Comparison of ENCODE assay signal across 8 cellular contexts in genomic region chr18:35289293-35290069, GRCh38. TPM values are rescaled to one million over a fixed set of nuclear protein-coding genes. Genes with fewer than 3 reads are reported as not detected.
DNase-seq lines count a peak whose midpoint lies in the region; ATAC-seq, FAIRE-seq and TF ChIP-seq lines count a peak whose summit lies in the region.

No MANE protein-coding gene starts in this region.

- peak overlapping the region; percentile 97 for H3K27ac Mint-ChIP-seq in glutamatergic neuron (ENCODE audit: unreplicated experiment)

- peak overlapping the region; percentile 35 to 85 (median 64) for H3K27ac ChIP-seq in pancreas

- intact Hi-C loops in pancreas (cut with DNase I), result no loop called here

- no peak for FAIRE-seq in pancreas (lab: Jason Lieb, UNC)

- H3K36me3 ChIP-seq in ES-I3 (ENCODE audit: insufficient read depth, low read length) (no peaks in the 10 kb centered on the region), pancreas (no peaks in the 10 kb centered on the region)

- peak; percentile 45 for ATAC-seq in GM21717 (IDR thresholded peaks at IDR 0.05; ENCODE audit: unreplicated experiment)
- ATAC-seq in pancreas, result peak; percentile 51 to 73 (median 64)
- no peak for ATAC-seq in GM18861 (IDR thresholded peaks at IDR 0.05; ENCODE audit: unreplicated experiment)

- H3K4me3 ChIP-seq in Jurkat, Clone E6-1 (ENCODE audit: low read length), result peak overlapping the region; percentile 96
- H3K4me3 ChIP-seq in pancreas, result peak overlapping the region; percentile 47 to 90 (median 71)

- H3K36me3 Mint-ChIP-seq in glutamatergic neuron (ENCODE audit: unreplicated experiment), result peaks cover 4% of the 10 kb centered on the region

- no peak for DNase-seq in Jurkat, Clone E6-1 (ENCODE audit: low read depth, low spot score)
- DNase-seq in activated naive CD4-positive, alpha-beta T cell treated with Interleukin-2 at 50 U/mL for 16 hours, result peak; percentile 30
- no peak for DNase-seq in glutamatergic neuron
- DNase-seq in pancreas, result peak in 2 of 6 donors; percentile 23 to 31
- no peak for DNase-seq in GM20000 (ENCODE audit: low spot score)

- H3K27me3 Mint-ChIP-seq in glutamatergic neuron (ENCODE audit: unreplicated experiment), result peaks cover 8% of the 10 kb centered on the region

- peaks cover 10% of the 10 kb centered on the region for H3K9me3 Mint-ChIP-seq in glutamatergic neuron (ENCODE audit: unreplicated experiment)

- H3K4me1 Mint-ChIP-seq in glutamatergic neuron (ENCODE audit: low read depth, unreplicated experiment), result peaks cover 6% of the 10 kb centered on the region

- no peaks in the 10 kb centered on the region for H3K27me3 ChIP-seq in pancreas

- H3K9me3 ChIP-seq in ES-I3 (ENCODE audit: control insufficient read depth, insufficient read depth, low read length), result peaks cover 8% of the 10 kb centered on the region; the same call in 1 of the 2 replicates
- H3K9me3 ChIP-seq in pancreas, result no peaks in the 10 kb centered on the region

- 3 to 4% methylated on average over 14 of the region's 14 CpGs for WGBS in pancreas, 2 donors

- TF ChIP-seq CTCF in glutamatergic neuron (IDR thresholded peaks at IDR 0.05; ENCODE audit: partially characterized antibody, unreplicated experiment) (no peak), pancreas (IDR thresholded peaks at IDR 0.05) (no peak), GM20000 (IDR thresholded peaks at IDR 0.05; ENCODE audit: extremely low read depth, missing control alignments) (no peak)

- H3K4me3 Mint-ChIP-seq in glutamatergic neuron (ENCODE audit: unreplicated experiment), result peak overlapping the region; percentile 100

- H3K4me1 ChIP-seq in ES-I3 (ENCODE audit: insufficient read depth, low read length) (no peaks in the 10 kb centered on the region), pancreas (peaks cover 0 to 8% (median 7%) of the 10 kb centered on the region in 3 donors)

- H3K9ac ChIP-seq in ES-I3 (ENCODE audit: low read depth, low read length), result peak overlapping the region; percentile 92

RNA-seq across cellular contexts. Expression of gene ZSCAN30, which starts 0.5 kb away (rescaled TPM):
- polyA plus RNA-seq in Jurkat, Clone E6-1 (2012; ENCODE audit: insufficient read depth, insufficient read length), result 8.1 TPM
- total RNA-seq in glutamatergic neuron (ENCODE audit: unreplicated experiment) (41.0 TPM), pancreas (10 to 100 TPM in 1 of 6 donors, 1 to 10 TPM in 5; 5.2 to 16.9 (median 8.5) TPM)
- polyA plus RNA-seq in pancreas, result 10 to 100 TPM in 1 of 2 donors, 1 to 10 TPM in 1; 8.7 to 13.9 TPM

RNA-seq across cellular contexts. Expression of gene ZNF397, which starts 48.6 kb away (rescaled TPM):
- 24.9 TPM for polyA plus RNA-seq in Jurkat, Clone E6-1 (2012; ENCODE audit: insufficient read depth, insufficient read length)
- total RNA-seq in glutamatergic neuron (ENCODE audit: unreplicated experiment) (35.9 TPM), pancreas (10 to 100 TPM in 3 of 6 donors, 1 to 10 TPM in 3; 8.5 to 16.3 (median 10.5) TPM)
- 1 to 10 TPM; 8.9 to 9.7 TPM for polyA plus RNA-seq in pancreas

RNA-seq across cellular contexts. Expression of gene ZNF24, which starts 54.7 kb away (rescaled TPM):
- polyA plus RNA-seq in Jurkat, Clone E6-1 (2012; ENCODE audit: insufficient read depth, insufficient read length), result 24.8 TPM
- total RNA-seq in glutamatergic neuron (ENCODE audit: unreplicated experiment) (59.2 TPM), pancreas (10 to 100 TPM; 17.3 to 37.8 (median 25.3) TPM)
- polyA plus RNA-seq in pancreas, result 10 to 100 TPM in 1 of 2 donors, 1 to 10 TPM in 1; 7.5 to 15.9 TPM
